ENCODE assay signal across 18 cellular contexts in the genomic region with DNA sequence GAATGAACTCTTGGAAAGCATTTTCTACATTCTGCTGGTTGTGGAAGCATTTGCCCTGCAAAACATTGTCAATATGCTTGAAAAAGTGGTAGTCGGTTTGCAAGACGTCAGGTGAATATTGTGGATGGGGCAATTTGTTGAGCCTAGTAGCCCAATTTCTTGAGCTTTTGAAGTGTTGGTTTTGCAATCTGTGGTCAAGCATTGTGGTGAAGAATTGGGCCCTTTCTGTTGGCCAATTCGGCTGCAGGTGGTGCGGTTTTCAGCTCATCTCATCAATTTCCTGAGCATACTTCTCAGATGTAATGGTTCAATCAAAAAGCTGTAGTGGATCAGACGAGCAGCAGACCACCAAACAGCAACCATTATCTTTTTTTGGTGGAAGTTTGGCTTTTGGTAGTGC.
"Had no signal": no experiment of that assay in that cellular context is flagged by ENCODE, and none has a peak within 500 bp of the region (broad histone marks: within the 10 kb centered on the region; RNA-seq: fewer than 3 reads in every experiment).

No MANE protein-coding gene starts in this region.

- ATAC-seq: natural killer cell had no signal

- H3K27me3 Mint-ChIP-seq: dendritic cell treated with granulocyte-macrophage colony-stimulating factor and Interleukin-4, amounts not matched to agents 40 ng/mL and 50 ng/mL, for 4 days had no signal

- H3K9ac ChIP-seq: parathyroid adenoma had no signal

- H3K4me3 Mint-ChIP-seq: activated naive CD4-positive, alpha-beta T cell treated with anti-CD3 and anti-CD28 coated beads for 36 hours; dendritic cell treated with granulocyte-macrophage colony-stimulating factor and Interleukin-4, amounts not matched to agents 40 ng/mL and 50 ng/mL, for 4 days; immature natural killer cell; natural killer cell had no signal

- H3K27ac Mint-ChIP-seq: activated naive CD4-positive, alpha-beta T cell treated with anti-CD3 and anti-CD28 coated beads for 36 hours; activated T-helper 2 cell treated with anti-CD3 and anti-CD28 coated beads, Interferon-gamma antibody, Interleukin-2, Interleukin-4, amounts not matched to agents 10 μg/mL and 5 μg/mL and 100 μg/mL, durations not matched to agents 14 hours and 24 hours and 36 hours; dendritic cell treated with granulocyte-macrophage colony-stimulating factor and Interleukin-4, amounts not matched to agents 40 ng/mL and 50 ng/mL, for 4 days; immature natural killer cell; natural killer cell had no signal

- H3K27ac ChIP-seq: ascending aorta, breast epithelium, neutrophil, parathyroid adenoma had no signal

- DNase-seq: activated CD4-positive, alpha-beta T cell treated with anti-CD3 and anti-CD28 coated beads, Interleukin-2, amount 50 U/mL, for 4 hours; activated CD4-positive, CD25-positive, alpha-beta regulatory T cell treated with anti-CD3 and anti-CD28 coated beads, Interleukin-2, amount 50 U/mL, for 72 hours; activated naive CD4-positive, alpha-beta T cell treated with anti-CD3 and anti-CD28 coated beads for 36 hours; cerebellar nuclear complex; head of caudate nucleus; immature natural killer cell; mesendoderm; natural killer cell; stimulated activated CD4-positive, alpha-beta T cell treated with anti-CD3 and anti-CD28 coated beads, Interleukin-4, amount 100 ng/mL, for 1 hour; stimulated activated naive CD4-positive, alpha-beta T cell; substantia nigra; trophoblast cell had no signal

- H3K36me3 ChIP-seq: ascending aorta, breast epithelium, neutrophil had no signal

- H3K36me3 Mint-ChIP-seq: immature natural killer cell had no signal

- H3K4me1 Mint-ChIP-seq: immature natural killer cell, natural killer cell had no signal

- H3K9me3 ChIP-seq: ascending aorta, breast epithelium, neutrophil had no signal

- H3K27me3 ChIP-seq: ascending aorta, breast epithelium, neutrophil had no signal

- H2AFZ ChIP-seq: parathyroid adenoma had no signal

- H3K4me1 ChIP-seq: ascending aorta, breast epithelium, parathyroid adenoma had no signal

- H3K4me3 ChIP-seq: ascending aorta, breast epithelium had no signal

- H3K79me2 ChIP-seq: parathyroid adenoma had no signal
